In genomic region chr5:40406426-40407211, GRCh38 we compare ENCODE assay signal across 1 cellular context.
TF ChIP-seq lines count a peak whose summit lies in the region.

No MANE protein-coding gene starts in this region.

TF ChIP-seq in IMR-90, 13 proteins besides CTCF, POLR2A, EP300 and RAD21 (continued from another document):
- TF ChIP-seq ELK1 (IDR thresholded peaks at IDR 0.05; ENCODE audit: borderline replicate concordance, low read depth, low read length) (no peak), SMC3 (IDR thresholded peaks at IDR 0.05; ENCODE audit: low read depth, low read length) (no peak), RFX5 (IDR thresholded peaks at IDR 0.05; ENCODE audit: low read depth, low read length) (no peak), NFE2L2 (IDR thresholded peaks at IDR 0.05; ENCODE audit: low read depth, low read length) (no peak), MAFK (IDR thresholded peaks at IDR 0.05; ENCODE audit: low read depth, low read length) (no peak), MXI1 (IDR thresholded peaks at IDR 0.05; ENCODE audit: borderline replicate concordance, low read depth, low read length) (no peak)
